1 cellular context compared by ENCODE assay signal in genomic region chr1:234619794-234620247, GRCh38.
A peak's percentile ranks its signal among the peaks of the same experiment; 100 is the strongest.
TF ChIP-seq lines count a peak whose summit lies in the region.

No MANE protein-coding gene starts in this region.

TF ChIP-seq in HepG2, 621 proteins besides CTCF, POLR2A, EP300 and RAD21 (continued from another document and continues in another):
- peak; percentile 76; the same call in 1 of the 2 replicates for TF ChIP-seq THRA (CRISPR knock-in tag; IDR thresholded peaks at IDR 0.05; ENCODE audit: borderline replicate concordance)
- TF ChIP-seq ZNF878 (CRISPR knock-in tag; IDR thresholded peaks at IDR 0.05), result no peak
- TF ChIP-seq NKX3-1 (CRISPR knock-in tag; IDR thresholded peaks at IDR 0.05), result no peak
- TF ChIP-seq ZSCAN21 (CRISPR knock-in tag; IDR thresholded peaks at IDR 0.05; ENCODE audit: borderline replicate concordance), result no peak
- TF ChIP-seq ZBTB10 (CRISPR knock-in tag; IDR thresholded peaks at IDR 0.05; ENCODE audit: borderline replicate concordance), result no peak; the same call in 1 of the 2 replicates
- peak; percentile 45 for TF ChIP-seq TEAD3 (CRISPR knock-in tag; optimal IDR thresholded peaks at IDR 0.05; ENCODE audit: borderline replicate concordance)
- peak; percentile 55; the same call in 1 of the 2 replicates for TF ChIP-seq JUND (CRISPR knock-in tag; IDR thresholded peaks at IDR 0.05)
- no peak for TF ChIP-seq THAP9 (CRISPR knock-in tag; IDR thresholded peaks at IDR 0.05; ENCODE audit: borderline replicate concordance)
- no peak for TF ChIP-seq ZNF441 (CRISPR knock-in tag; IDR thresholded peaks at IDR 0.05; ENCODE audit: borderline replicate concordance)
- TF ChIP-seq RORA (CRISPR knock-in tag; IDR thresholded peaks at IDR 0.05), result no peak
- no peak for TF ChIP-seq ZEB1 (IDR thresholded peaks at IDR 0.05; ENCODE audit: insufficient replicate concordance, low read depth)
- TF ChIP-seq RBFOX2 (IDR thresholded peaks at IDR 0.05; ENCODE audit: low read depth, low read length), result peak; percentile 45
- TF ChIP-seq, protein P1, sequence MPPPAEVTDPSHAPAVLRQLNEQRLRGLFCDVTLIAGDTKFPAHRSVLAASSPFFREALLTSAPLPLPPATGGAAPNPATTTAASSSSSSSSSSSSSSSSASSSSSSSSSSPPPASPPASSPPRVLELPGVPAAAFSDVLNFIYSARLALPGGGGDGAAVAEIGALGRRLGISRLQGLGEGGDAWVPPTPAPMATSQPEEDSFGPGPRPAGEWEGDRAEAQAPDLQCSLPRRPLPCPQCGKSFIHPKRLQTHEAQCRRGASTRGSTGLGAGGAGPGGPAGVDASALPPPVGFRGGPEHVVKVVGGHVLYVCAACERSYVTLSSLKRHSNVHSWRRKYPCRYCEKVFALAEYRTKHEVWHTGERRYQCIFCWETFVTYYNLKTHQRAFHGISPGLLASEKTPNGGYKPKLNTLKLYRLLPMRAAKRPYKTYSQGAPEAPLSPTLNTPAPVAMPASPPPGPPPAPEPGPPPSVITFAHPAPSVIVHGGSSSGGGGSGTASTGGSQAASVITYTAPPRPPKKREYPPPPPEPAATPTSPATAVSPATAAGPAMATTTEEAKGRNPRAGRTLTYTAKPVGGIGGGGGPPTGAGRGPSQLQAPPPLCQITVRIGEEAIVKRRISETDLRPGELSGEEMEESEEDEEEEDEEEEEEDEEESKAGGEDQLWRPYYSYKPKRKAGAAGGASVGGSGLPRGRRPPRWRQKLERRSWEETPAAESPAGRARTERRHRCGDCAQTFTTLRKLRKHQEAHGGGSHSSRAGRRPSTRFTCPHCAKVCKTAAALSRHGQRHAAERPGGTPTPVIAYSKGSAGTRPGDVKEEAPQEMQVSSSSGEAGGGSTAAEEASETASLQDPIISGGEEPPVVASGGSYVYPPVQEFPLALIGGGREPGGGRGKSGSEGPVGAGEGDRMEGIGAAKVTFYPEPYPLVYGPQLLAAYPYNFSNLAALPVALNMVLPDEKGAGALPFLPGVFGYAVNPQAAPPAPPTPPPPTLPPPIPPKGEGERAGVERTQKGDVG (CRISPR knock-in tag; IDR thresholded peaks at IDR 0.05; ENCODE audit: borderline replicate concordance), result no peak
- TF ChIP-seq, protein P2, sequence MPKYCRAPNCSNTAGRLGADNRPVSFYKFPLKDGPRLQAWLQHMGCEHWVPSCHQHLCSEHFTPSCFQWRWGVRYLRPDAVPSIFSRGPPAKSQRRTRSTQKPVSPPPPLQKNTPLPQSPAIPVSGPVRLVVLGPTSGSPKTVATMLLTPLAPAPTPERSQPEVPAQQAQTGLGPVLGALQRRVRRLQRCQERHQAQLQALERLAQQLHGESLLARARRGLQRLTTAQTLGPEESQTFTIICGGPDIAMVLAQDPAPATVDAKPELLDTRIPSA (CRISPR knock-in tag; IDR thresholded peaks at IDR 0.05; ENCODE audit: borderline replicate concordance), result no peak
- no peak for TF ChIP-seq REL (CRISPR knock-in tag; conservative IDR thresholded peaks at IDR 0.05)
- TF ChIP-seq SATB2 (CRISPR knock-in tag; IDR thresholded peaks at IDR 0.05), result no peak
- TF ChIP-seq ZNF674 (CRISPR knock-in tag; IDR thresholded peaks at IDR 0.05; ENCODE audit: low read depth), result no peak
- 0 out of 2 replicates have a peak, but pooled peaks have one; percentile 42 for TF ChIP-seq POLR2AphosphoS2 (IDR thresholded peaks at IDR 0.05; ENCODE audit: low read depth, low read length)
- no peak for TF ChIP-seq ZBTB3 (CRISPR knock-in tag; IDR thresholded peaks at IDR 0.05; ENCODE audit: borderline replicate concordance, low read depth)
- peak; percentile 95 for TF ChIP-seq MED13 (CRISPR knock-in tag; IDR thresholded peaks at IDR 0.05)
- TF ChIP-seq ZC3H4 (CRISPR knock-in tag; IDR thresholded peaks at IDR 0.05; ENCODE audit: borderline replicate concordance), result no peak
- TF ChIP-seq MED8 (CRISPR knock-in tag; IDR thresholded peaks at IDR 0.05; ENCODE audit: insufficient replicate concordance), result peak; percentile 81
- TF ChIP-seq SRF (IDR thresholded peaks at IDR 0.05; ENCODE audit: low read depth, low read length), result no peak
- no peak for TF ChIP-seq CBX1 (IDR thresholded peaks at IDR 0.05; ENCODE audit: low read depth)
- TF ChIP-seq, protein P3, sequence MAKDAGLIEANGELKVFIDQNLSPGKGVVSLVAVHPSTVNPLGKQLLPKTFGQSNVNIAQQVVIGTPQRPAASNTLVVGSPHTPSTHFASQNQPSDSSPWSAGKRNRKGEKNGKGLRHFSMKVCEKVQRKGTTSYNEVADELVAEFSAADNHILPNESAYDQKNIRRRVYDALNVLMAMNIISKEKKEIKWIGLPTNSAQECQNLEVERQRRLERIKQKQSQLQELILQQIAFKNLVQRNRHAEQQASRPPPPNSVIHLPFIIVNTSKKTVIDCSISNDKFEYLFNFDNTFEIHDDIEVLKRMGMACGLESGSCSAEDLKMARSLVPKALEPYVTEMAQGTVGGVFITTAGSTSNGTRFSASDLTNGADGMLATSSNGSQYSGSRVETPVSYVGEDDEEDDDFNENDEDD (CRISPR knock-in tag; IDR thresholded peaks at IDR 0.05; ENCODE audit: borderline replicate concordance), result no peak
- TF ChIP-seq, protein P4, sequence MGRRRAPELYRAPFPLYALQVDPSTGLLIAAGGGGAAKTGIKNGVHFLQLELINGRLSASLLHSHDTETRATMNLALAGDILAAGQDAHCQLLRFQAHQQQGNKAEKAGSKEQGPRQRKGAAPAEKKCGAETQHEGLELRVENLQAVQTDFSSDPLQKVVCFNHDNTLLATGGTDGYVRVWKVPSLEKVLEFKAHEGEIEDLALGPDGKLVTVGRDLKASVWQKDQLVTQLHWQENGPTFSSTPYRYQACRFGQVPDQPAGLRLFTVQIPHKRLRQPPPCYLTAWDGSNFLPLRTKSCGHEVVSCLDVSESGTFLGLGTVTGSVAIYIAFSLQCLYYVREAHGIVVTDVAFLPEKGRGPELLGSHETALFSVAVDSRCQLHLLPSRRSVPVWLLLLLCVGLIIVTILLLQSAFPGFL (CRISPR knock-in tag; IDR thresholded peaks at IDR 0.05), result no peak
- TF ChIP-seq ZNF768 (CRISPR knock-in tag; IDR thresholded peaks at IDR 0.05), result no peak
- no peak for TF ChIP-seq JARID2 (CRISPR knock-in tag; IDR thresholded peaks at IDR 0.05; ENCODE audit: insufficient replicate concordance)
- TF ChIP-seq GATAD2A (CRISPR knock-in tag; IDR thresholded peaks at IDR 0.05), result peak; percentile 93
- TF ChIP-seq ZNF761 (CRISPR knock-in tag; conservative IDR thresholded peaks at IDR 0.05), result no peak
- TF ChIP-seq HMGXB3 (CRISPR knock-in tag; IDR thresholded peaks at IDR 0.05; ENCODE audit: borderline replicate concordance), result 0 out of 2 replicates have a peak, but pooled peaks have one; percentile 27
- TF ChIP-seq, protein P5, sequence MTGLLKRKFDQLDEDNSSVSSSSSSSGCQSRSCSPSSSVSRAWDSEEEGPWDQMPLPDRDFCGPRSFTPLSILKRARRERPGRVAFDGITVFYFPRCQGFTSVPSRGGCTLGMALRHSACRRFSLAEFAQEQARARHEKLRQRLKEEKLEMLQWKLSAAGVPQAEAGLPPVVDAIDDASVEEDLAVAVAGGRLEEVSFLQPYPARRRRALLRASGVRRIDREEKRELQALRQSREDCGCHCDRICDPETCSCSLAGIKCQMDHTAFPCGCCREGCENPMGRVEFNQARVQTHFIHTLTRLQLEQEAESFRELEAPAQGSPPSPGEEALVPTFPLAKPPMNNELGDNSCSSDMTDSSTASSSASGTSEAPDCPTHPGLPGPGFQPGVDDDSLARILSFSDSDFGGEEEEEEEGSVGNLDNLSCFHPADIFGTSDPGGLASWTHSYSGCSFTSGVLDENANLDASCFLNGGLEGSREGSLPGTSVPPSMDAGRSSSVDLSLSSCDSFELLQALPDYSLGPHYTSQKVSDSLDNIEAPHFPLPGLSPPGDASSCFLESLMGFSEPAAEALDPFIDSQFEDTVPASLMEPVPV (CRISPR knock-in tag; IDR thresholded peaks at IDR 0.05), result 0 out of 2 replicates have a peak, but pooled peaks have one; percentile 43
- TF ChIP-seq AGO2 (optimal IDR thresholded peaks at IDR 0.05; ENCODE audit: low read depth, low read length), result no peak
- no peak for TF ChIP-seq ZIK1 (CRISPR knock-in tag; IDR thresholded peaks at IDR 0.05; ENCODE audit: borderline replicate concordance, low read depth)
- no peak for TF ChIP-seq ZNF383 (CRISPR knock-in tag; IDR thresholded peaks at IDR 0.05; ENCODE audit: borderline replicate concordance)
- no peak for TF ChIP-seq ZSCAN25 (CRISPR knock-in tag; IDR thresholded peaks at IDR 0.05)
- TF ChIP-seq ZNF850 (CRISPR knock-in tag; conservative IDR thresholded peaks at IDR 0.05), result no peak
- no peak for TF ChIP-seq RBM22 (optimal IDR thresholded peaks at IDR 0.05; ENCODE audit: low read length)
- no peak for TF ChIP-seq MTF2 (CRISPR knock-in tag; IDR thresholded peaks at IDR 0.05; ENCODE audit: borderline replicate concordance)
- TF ChIP-seq RXRB (CRISPR knock-in tag; IDR thresholded peaks at IDR 0.05; ENCODE audit: borderline replicate concordance), result peak; percentile 72
- TF ChIP-seq SKI (IDR thresholded peaks at IDR 0.05; ENCODE audit: partially characterized antibody), result peak; percentile 83
- TF ChIP-seq ZNF326 (CRISPR knock-in tag; IDR thresholded peaks at IDR 0.05; ENCODE audit: borderline replicate concordance), result no peak
- no peak for TF ChIP-seq ZNF232 (CRISPR knock-in tag; IDR thresholded peaks at IDR 0.05; ENCODE audit: borderline replicate concordance)
